In genomic region chr2:171249689-171250088, GRCh38 we compare ENCODE assay signal across 31 cellular contexts.
"Had no signal": no experiment of that assay in that cellular context is flagged by ENCODE, and none has a peak within 500 bp of the region (broad histone marks: within the 10 kb centered on the region; RNA-seq: fewer than 3 reads in every experiment).

No MANE protein-coding gene starts in this region.

- H3K4me3 ChIP-seq: colonic mucosa, esophagus muscularis mucosa, heart right ventricle, left lung, mucosa of descending colon, neural progenitor cell, prostate gland, right atrium auricular region, smooth muscle cell, suprapubic skin, transverse colon, upper lobe of right lung, uterus had no signal

- H3K27ac Mint-ChIP-seq: mesothelial cell of epicardium, naive B cell, nephron, neural progenitor cell had no signal

- H3K27me3 ChIP-seq: colonic mucosa, esophagus muscularis mucosa, foreskin keratinocyte, left lung, neural progenitor cell, right atrium auricular region, suprapubic skin, transverse colon, upper lobe of right lung, uterus had no signal

- H3K4me3 Mint-ChIP-seq: dendritic cell treated with granulocyte-macrophage colony-stimulating factor and Interleukin-4, amounts not matched to agents 40 ng/mL and 50 ng/mL, for 4 days; mesothelial cell of epicardium; naive B cell; nephron; neural progenitor cell; stimulated activated naive CD8-positive, alpha-beta T cell treated with anti-CD3 and anti-CD28 coated beads, Interleukin-15, amount 100 ng/mL, for 72 hours had no signal

- H3K9ac ChIP-seq: neural progenitor cell had no signal

- H3K4me1 Mint-ChIP-seq: mesothelial cell of epicardium, nephron, neural progenitor cell had no signal

- H3K27ac ChIP-seq: colonic mucosa, esophagus muscularis mucosa, foreskin keratinocyte, heart right ventricle, left lung, neural progenitor cell, prostate gland, right atrium auricular region, suprapubic skin, transverse colon, upper lobe of right lung, uterus had no signal

- ATAC-seq: foreskin keratinocyte; heart right ventricle; left cardiac atrium; left lung; mucosa of descending colon; sciatic nerve; stimulated activated naive CD8-positive, alpha-beta T cell treated with anti-CD3 and anti-CD28 coated beads, Interleukin-15, amount 100 ng/mL, for 72 hours; upper lobe of right lung had no signal

- FAIRE-seq: endothelial cell of umbilical vein, islet of Langerhans had no signal

- H3K4me1 ChIP-seq: colonic mucosa, foreskin keratinocyte, neural progenitor cell, prostate gland, right atrium auricular region, suprapubic skin, transverse colon, uterus had no signal

- H3K27me3 Mint-ChIP-seq: naive B cell; stimulated activated naive CD8-positive, alpha-beta T cell treated with anti-CD3 and anti-CD28 coated beads, Interleukin-15, amount 100 ng/mL, for 72 hours had no signal

- H3K9me3 ChIP-seq: colonic mucosa, prostate gland had no signal

- H3K36me3 ChIP-seq: colonic mucosa, esophagus muscularis mucosa, heart right ventricle, left lung, neural progenitor cell, prostate gland, right atrium auricular region, suprapubic skin, transverse colon, upper lobe of right lung, uterus had no signal

- DNase-seq: colonic mucosa; effector CD8-positive, alpha-beta T cell; foreskin keratinocyte; glutamatergic neuron; heart right ventricle; hippocampal formation; left cardiac atrium; left lung; mesenchymal stem cell; mucosa of descending colon; naive B cell; stimulated activated CD4-positive, alpha-beta T cell treated with anti-CD3 and anti-CD28 coated beads, Interleukin-12 subunit alpha, Interleukin-12 subunit beta, amount 100 ng/mL, for 4 hours; stimulated activated CD4-positive, alpha-beta T cell treated with anti-CD3 and anti-CD28 coated beads, Interleukin-2, amount 100 ng/mL, for 24 hours; stimulated activated CD4-positive, alpha-beta T cell treated with anti-CD3 and anti-CD28 coated beads, Interleukin-4, amount 100 ng/mL, for 4 hours; stimulated activated naive CD4-positive, alpha-beta T cell; stimulated activated naive CD8-positive, alpha-beta T cell treated with anti-CD3 and anti-CD28 coated beads, Interleukin-15, amount 100 ng/mL, for 72 hours; transverse colon; upper lobe of right lung; uterus had no signal
